Comparison of ENCODE assay signal across 23 cellular contexts in genomic region chr2:179177694-179178093, GRCh38.
DNase-seq lines count a peak whose midpoint lies in the region; ATAC-seq, FAIRE-seq and TF ChIP-seq lines count a peak whose summit lies in the region.
"Had no signal": no experiment of that assay in that cellular context is flagged by ENCODE, and none has a peak within 500 bp of the region (broad histone marks: within the 10 kb centered on the region; RNA-seq: fewer than 3 reads in every experiment).

No MANE protein-coding gene starts in this region.

- H3K36me3 Mint-ChIP-seq in chondrocyte (ENCODE audit: low read depth) = peaks cover 16% of the 10 kb centered on the region
- H3K36me3 Mint-ChIP-seq in T-cell = peaks cover 23% of the 10 kb centered on the region

- H3K4me3 Mint-ChIP-seq in chondrocyte (ENCODE audit: unreplicated experiment) = no peak overlapping the region
- no peak overlapping the region for H3K4me3 Mint-ChIP-seq in T-cell

- H3K4me1 ChIP-seq in mesenchymal stem cell (ENCODE audit: control insufficient read depth, insufficient read depth, low read depth, low read length) = peaks cover 5% of the 10 kb centered on the region
- H3K4me1 ChIP-seq in kidney (ENCODE audit: control insufficient read depth in 1 of 2, insufficient read depth in 1 of 2, low read depth in 1 of 2, low read length in 2 of 2) = peaks cover 0 to 4% of the 10 kb centered on the region in 2 donors
- H3K4me1 ChIP-seq: Peyer's patch had no signal

- POLR2A ChIA-PET in T-cell (lab: Charles Lee) = no interaction called here

- peak overlapping the region; percentile 18 for H3K27ac Mint-ChIP-seq in chondrocyte (ENCODE audit: unreplicated experiment)
- no peak overlapping the region for H3K27ac Mint-ChIP-seq in T-cell

- CTCF ChIA-PET in T-cell (lab: Charles Lee) = no interaction called here

- H4K8ac ChIP-seq in mesenchymal stem cell (ENCODE audit: low read length) = no peak overlapping the region

- no peak overlapping the region for H2BK5ac ChIP-seq in mesenchymal stem cell (ENCODE audit: low read depth, low read length, poor library complexity, severe bottlenecking)

- DNase-seq in NCI-H748 (lab: John Stamatoyannopoulos, UW; ENCODE audit: unreplicated experiment) (peak; percentile 53), chondrocyte (ENCODE audit: low spot score) (no peak), mesenchymal stem cell (no peak), putamen (ENCODE audit: low spot score) (peak; percentile 14), T-cell (no peak), kidney (no peak), AML-193 (lab: John Stamatoyannopoulos, UW) (no peak)
- DNase-seq: Calu3, DMS79 treated with DMSO at 0.1 percent for 48 hours, GF-D8, Kasumi-1, NCI-H1092 treated with DMSO at 0.1 percent for 48 hours, NCI-H1436, NCI-H187 treated with DMSO at 0.1 percent for 48 hours, NCI-H2171 treated with DMSO at 0.1 percent for 48 hours, Peyer's patch, SIG-M5 had no signal

- H3K27ac ChIP-seq in mesenchymal stem cell (ENCODE audit: low read length, poor library complexity, severe bottlenecking) (peak overlapping the region; percentile 59), kidney (ENCODE audit: low read depth in 2 of 2, low read length in 2 of 2) (no peak overlapping the region)
- H3K27ac ChIP-seq: Peyer's patch, SK-N-MC had no signal

- H2BK15ac ChIP-seq in mesenchymal stem cell (ENCODE audit: low read depth, poor library complexity, severe bottlenecking) = no peak overlapping the region

- no peak for FAIRE-seq in kidney (lab: Jason Lieb, UNC)
- FAIRE-seq: GM12891, H54, HTR-8/SVneo, K562 had no signal

- TF ChIP-seq CTCF in chondrocyte (IDR thresholded peaks at IDR 0.05) = no peak
- TF ChIP-seq CTCF in kidney (IDR thresholded peaks at IDR 0.05; ENCODE audit: borderline replicate concordance, extremely low read depth, insufficient read depth) = no peak

- H3K4ac ChIP-seq in mesenchymal stem cell (ENCODE audit: low read depth in 1 of 2, low read length in 2 of 2) = no peak overlapping the region

- no peak overlapping the region for H2AK5ac ChIP-seq in mesenchymal stem cell (ENCODE audit: low read length, severe bottlenecking)

- no peak overlapping the region for H2AFZ ChIP-seq in mesenchymal stem cell (ENCODE audit: low read depth, low read length)

- H3K27me3 ChIP-seq in mesenchymal stem cell (ENCODE audit: control insufficient read depth in 1 of 2, insufficient read depth in 1 of 2, low read length in 2 of 2) = no peaks in the 10 kb centered on the region
- H3K27me3 ChIP-seq: Peyer's patch had no signal

- intact Hi-C loops in kidney (cut with DNase I) = no loop called here

- H3K4me1 Mint-ChIP-seq in chondrocyte (ENCODE audit: low read depth) = peaks cover 10% of the 10 kb centered on the region
- no peaks in the 10 kb centered on the region for H3K4me1 Mint-ChIP-seq in T-cell

- no peak overlapping the region for H2BK120ac ChIP-seq in mesenchymal stem cell (ENCODE audit: low read depth, low read length)

- H3K23ac ChIP-seq in mesenchymal stem cell (ENCODE audit: low read length in 2 of 2) = no peak overlapping the region

- H3K9me3 ChIP-seq in mesenchymal stem cell (ENCODE audit: control insufficient read depth, low read length) (no peaks in the 10 kb centered on the region), kidney (ENCODE audit: control insufficient read depth in 1 of 2, low read length in 2 of 2) (no peaks in the 10 kb centered on the region)
- H3K9me3 ChIP-seq: Peyer's patch had no signal

- no peaks in the 10 kb centered on the region for H3K27me3 Mint-ChIP-seq in chondrocyte (ENCODE audit: low read depth)
- H3K27me3 Mint-ChIP-seq in T-cell = no peaks in the 10 kb centered on the region

- ATAC-seq in T-cell (replicated peaks in 1 of 4) (no peak), GM19328 (IDR thresholded peaks at IDR 0.05; ENCODE audit: unreplicated experiment) (no peak)
- ATAC-seq: K562 had no signal

- H2BK12ac ChIP-seq in mesenchymal stem cell (ENCODE audit: low read length in 2 of 2) = no peak overlapping the region

- no peak overlapping the region for H3K9ac ChIP-seq in mesenchymal stem cell (ENCODE audit: low read length)
- H3K9ac ChIP-seq in kidney (ENCODE audit: low read length in 2 of 2) = no peak overlapping the region

- peaks cover 3 to 86% of the 10 kb centered on the region in 2 experiments for H3K36me3 ChIP-seq in mesenchymal stem cell (ENCODE audit: control insufficient read depth in 1 of 2, insufficient read depth in 2 of 2, low read depth in 1 of 2, low read length in 2 of 2)
- peaks cover 0 to 2% of the 10 kb centered on the region in 2 donors for H3K36me3 ChIP-seq in kidney (ENCODE audit: control insufficient read depth in 1 of 2, insufficient read depth in 2 of 2, low read length in 2 of 2)

- H4K91ac ChIP-seq in mesenchymal stem cell (ENCODE audit: low read length) = no peak overlapping the region

- H3K4me2 ChIP-seq in mesenchymal stem cell (ENCODE audit: low read length, poor library complexity, severe bottlenecking) = no peak overlapping the region

- no peak overlapping the region for H3K18ac ChIP-seq in mesenchymal stem cell (ENCODE audit: low read depth in 1 of 2, low read length in 2 of 2)

- peaks cover 3% of the 10 kb centered on the region for H3K9me3 Mint-ChIP-seq in chondrocyte (ENCODE audit: low read depth)
- H3K9me3 Mint-ChIP-seq in T-cell = peaks cover 0 to 4% (median 0%) of the 10 kb centered on the region in 3 donors

- H3K14ac ChIP-seq in mesenchymal stem cell (ENCODE audit: low read length in 2 of 2) = no peak overlapping the region

- H3K4me3 ChIP-seq in mesenchymal stem cell (ENCODE audit: insufficient read depth in 1 of 2, low read depth in 1 of 2, low read length in 2 of 2) (no peak overlapping the region), kidney (ENCODE audit: low read length in 2 of 2) (no peak overlapping the region)
- H3K4me3 ChIP-seq: K562, Peyer's patch, SK-N-MC had no signal

- peaks cover 9% of the 10 kb centered on the region for H3K79me1 ChIP-seq in mesenchymal stem cell (replicated peaks; ENCODE audit: low read length, poor library complexity, severe bottlenecking)

- WGBS in mesenchymal stem cell = no CpG with 5 or more reads among the region's 1 CpG

Comparison
In these comparisons a context has a peak if more than half of its experiments do, and no peak if none do; other contexts are left out.
1. DNase-seq: peak in NCI-H748 (single experiment) and putamen (single experiment); none in chondrocyte (single experiment), mesenchymal stem cell (single experiment), T-cell (0 of 34), kidney (single experiment) and AML-193 (0 of 2).